Comparison of ENCODE assay signal across 8 cellular contexts in the genomic region with DNA sequence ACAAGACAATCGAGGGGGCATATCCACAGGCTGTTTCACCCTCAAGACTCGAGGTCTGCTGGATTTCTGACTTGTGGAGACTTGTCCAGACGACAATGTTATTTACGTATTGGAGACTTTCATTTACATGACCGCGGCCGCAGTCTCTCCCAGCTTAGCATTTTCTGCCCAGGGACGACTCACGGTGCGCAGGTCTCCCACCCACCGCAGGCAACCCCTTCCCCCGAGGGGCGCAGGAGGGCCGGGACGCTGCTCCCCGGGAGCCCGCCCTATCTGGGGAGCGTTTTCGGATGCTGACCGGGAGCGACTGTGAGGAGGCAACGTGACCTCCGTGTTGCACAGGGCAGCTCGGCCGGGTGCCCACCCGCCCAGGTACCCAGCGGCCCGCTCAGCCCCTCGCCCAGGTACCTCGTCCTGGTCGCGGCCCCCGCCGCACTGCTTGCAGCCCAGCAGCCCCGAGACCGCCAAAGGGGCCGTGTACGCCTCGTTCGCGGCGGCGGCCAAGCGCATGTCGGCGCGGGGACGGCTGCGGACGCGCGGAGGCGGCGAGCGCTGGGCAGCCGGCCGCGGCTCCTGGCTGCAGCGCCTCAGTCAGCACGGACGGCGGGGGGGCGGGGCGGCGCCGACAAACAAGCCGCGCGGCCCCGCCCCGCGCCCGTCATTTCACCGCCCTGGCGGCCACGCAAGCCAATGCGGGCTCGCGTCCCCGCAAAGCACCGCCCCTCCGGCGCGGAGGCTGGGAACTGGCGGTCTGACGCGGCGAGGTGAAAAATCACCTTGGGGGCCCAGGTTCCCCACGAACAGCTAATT.
DNase-seq lines count a peak whose midpoint lies in the region; ATAC-seq and TF ChIP-seq lines count a peak whose summit lies in the region.

No MANE protein-coding gene starts in this region.

- DNase-seq in 8988T (peak; percentile 49), NCI-H2227 (lab: John Stamatoyannopoulos, UW; ENCODE audit: unreplicated experiment) (peak; percentile 90), caudate nucleus (lab: John Stamatoyannopoulos, UW) (peak in 60 of 61 donors; percentile 8 to 96 (median 85)), iris pigment epithelial cell (ENCODE audit: low read depth) (peak; percentile 90), spleen (peak; percentile 99)
- peak; percentile 80 to 87 (median 84) for DNase-seq in activated CD4-positive, CD25-positive, alpha-beta regulatory T cell (lab: John Stamatoyannopoulos, UW)

- TF ChIP-seq CTCF in spleen (IDR thresholded peaks at IDR 0.05 in 8 of 11, conservative IDR thresholded peaks at IDR 0.05 in 3 of 11): peak in 10 of 11 experiments; percentile 51 to 75 (median 65)

- H3K27me3 ChIP-seq in spleen (replicated peaks in 1 of 7): no peaks in the 10 kb centered on the region

- peak in 2 of 3 donors; percentile 71 to 86 for TF ChIP-seq POLR2A in spleen (IDR thresholded peaks at IDR 0.05)

- H3K27ac ChIP-seq in caudate nucleus (ENCODE audit: low read depth, low read length) (peak overlapping the region; percentile 96), spleen (peak overlapping the region; percentile 91 to 97 (median 94))

- H3K9me3 ChIP-seq in spleen: no peaks in the 10 kb centered on the region

- H3K4me3 ChIP-seq in spleen: peak overlapping the region; percentile 62 to 87 (median 74)

- peaks cover 21 to 92% (median 79%) of the 10 kb centered on the region in 6 donors for H3K4me1 ChIP-seq in spleen

- ATAC-seq in GM18519 (IDR thresholded peaks at IDR 0.05; ENCODE audit: low FRiP score, unreplicated experiment): peak; percentile 69
- ATAC-seq in HG03103 (IDR thresholded peaks at IDR 0.05; ENCODE audit: low read depth, unreplicated experiment): peak; percentile 89

- H3K36me3 ChIP-seq in spleen: no peaks in the 10 kb centered on the region

- intact Hi-C loops in spleen (cut with DNase I; ENCODE audit: low total_unique reads): loop anchor here (5.0 kb wide), 1 partner anchor 43 kb away; no protein-coding TSS in a partner anchor

- 0% methylated on average over 37 to 89 of the region's 89 CpGs for WGBS in spleen, 5 donors

Comparison
In these comparisons a context has a peak if more than half of its experiments do, and no peak if none do; other contexts are left out.
1. Peak in every context shown above with its lines: DNase-seq, ATAC-seq, H3K4me3 ChIP-seq and H3K27ac ChIP-seq.
2. DNase-seq: peak in every context shown above with its lines; median percentile 99 in spleen; 90 in NCI-H2227; 90 in iris pigment epithelial cell; 85 in caudate nucleus; 84 in activated CD4-positive, CD25-positive, alpha-beta regulatory T cell; 49 in 8988T.